1 cellular context compared by ENCODE assay signal in genomic region chr2:217430916-217431576, GRCh38.
TF ChIP-seq lines count a peak whose summit lies in the region.

No MANE protein-coding gene starts in this region.

TF ChIP-seq in H1, 55 proteins besides CTCF, POLR2A, EP300 and RAD21:
- no peak for TF ChIP-seq ATF2 (IDR thresholded peaks at IDR 0.05; ENCODE audit: low read length)
- no peak for TF ChIP-seq ATF3 (IDR thresholded peaks at IDR 0.05; ENCODE audit: insufficient read depth, low read depth, low read length)
- TF ChIP-seq TEAD4 (IDR thresholded peaks at IDR 0.05; ENCODE audit: low read depth, low read length): no peak
- TF ChIP-seq KDM1A (IDR thresholded peaks at IDR 0.05; ENCODE audit: borderline replicate concordance, low read length): no peak
- no peak for TF ChIP-seq CTBP2 (IDR thresholded peaks at IDR 0.05; ENCODE audit: borderline replicate concordance, insufficient read depth, insufficient read length, low read length)
